8 cellular contexts compared by ENCODE assay signal in genomic region chr3:130276203-130276803, GRCh38.
DNase-seq lines count a peak whose midpoint lies in the region; ATAC-seq and TF ChIP-seq lines count a peak whose summit lies in the region.

No MANE protein-coding gene starts in this region.

- no peak overlapping the region for H3K27ac Mint-ChIP-seq in CD8-positive, alpha-beta T cell

- H3K9ac ChIP-seq in parathyroid adenoma, result no peak overlapping the region

- no peak overlapping the region for H3K4me3 ChIP-seq in CD8-positive, alpha-beta T cell (ENCODE audit: low read depth, low read length)
- H3K4me3 ChIP-seq in fibroblast of the aortic adventitia (ENCODE audit: low read depth, low read length) (peak overlapping the region; percentile 32), parathyroid adenoma (ENCODE audit: low read depth, low read length) (no peak overlapping the region)
- no peak overlapping the region for H3K4me3 ChIP-seq in effector memory CD4-positive, alpha-beta T cell (ENCODE audit: insufficient read depth, low read depth, low read length, poor library complexity, severe bottlenecking)

- no peaks in the 10 kb centered on the region for H3K79me2 ChIP-seq in parathyroid adenoma

- intact Hi-C loops in CD8-positive, alpha-beta T cell (cut with DNase I, micrococcal nuclease), result no loop called here

- CTCF ChIA-PET in CD8-positive, alpha-beta T cell (lab: Charles Lee), result interaction anchor here (0.9 to 1.6 kb wide), 3 partner anchors 23 to 618 kb away, joined by 3 to 4 read pairs (median 3); partner anchors contain the start of gene ATP2C1

- peaks cover 21% of the 10 kb centered on the region for H3K27me3 Mint-ChIP-seq in CD8-positive, alpha-beta T cell (ENCODE audit: low read depth)

- POLR2A ChIA-PET in CD8-positive, alpha-beta T cell (lab: Charles Lee), result no interaction called here

- H3K4me1 Mint-ChIP-seq in CD8-positive, alpha-beta T cell (ENCODE audit: low read depth), result no peaks in the 10 kb centered on the region

- no peaks in the 10 kb centered on the region for H3K4me1 ChIP-seq in CD8-positive, alpha-beta T cell (ENCODE audit: insufficient read depth, low read length)
- H3K4me1 ChIP-seq in parathyroid adenoma, result no peaks in the 10 kb centered on the region
- H3K4me1 ChIP-seq in effector memory CD4-positive, alpha-beta T cell (ENCODE audit: control insufficient read depth, insufficient read depth, low read length, poor library complexity, severe bottlenecking), result no peaks in the 10 kb centered on the region

- H3K36me3 ChIP-seq in CD8-positive, alpha-beta T cell (ENCODE audit: insufficient read depth, low read length), result no peaks in the 10 kb centered on the region
- no peaks in the 10 kb centered on the region for H3K36me3 ChIP-seq in parathyroid adenoma (ENCODE audit: control insufficient read depth, insufficient read depth, low read length)
- no peaks in the 10 kb centered on the region for H3K36me3 ChIP-seq in effector memory CD4-positive, alpha-beta T cell (ENCODE audit: control insufficient read depth, insufficient read depth, low read length)

- H3K9me3 Mint-ChIP-seq in CD8-positive, alpha-beta T cell, result no peaks in the 10 kb centered on the region

- peak; percentile 46 for TF ChIP-seq CTCF in CD8-positive, alpha-beta T cell (IDR thresholded peaks at IDR 0.05)
- peak; percentile 95 for TF ChIP-seq CTCF in fibroblast of the aortic adventitia (IDR thresholded peaks at IDR 0.05; ENCODE audit: insufficient read depth, low read length)
- TF ChIP-seq CTCF in parathyroid adenoma (IDR thresholded peaks at IDR 0.05), result peak; percentile 84

- no peak overlapping the region for H3K27ac ChIP-seq in CD8-positive, alpha-beta T cell (ENCODE audit: low read depth, low read length)
- H3K27ac ChIP-seq in parathyroid adenoma, result no peak overlapping the region
- no peak overlapping the region for H3K27ac ChIP-seq in effector memory CD4-positive, alpha-beta T cell (ENCODE audit: insufficient read depth, low read length, poor library complexity, severe bottlenecking)

- H3K4me2 ChIP-seq in parathyroid adenoma (ENCODE audit: low read length), result no peak overlapping the region

- no peak overlapping the region for H2AFZ ChIP-seq in parathyroid adenoma

- no peaks in the 10 kb centered on the region for H3K36me3 Mint-ChIP-seq in CD8-positive, alpha-beta T cell

- no peak for DNase-seq in CD8-positive, alpha-beta T cell
- DNase-seq in NCI-H1105 treated with DMSO at 0.1 percent for 48 hours (lab: John Stamatoyannopoulos, UW), result peak; percentile 75
- DNase-seq in SKM-1 (lab: John Stamatoyannopoulos, UW; ENCODE audit: unreplicated experiment), result peak; percentile 20
- DNase-seq in fibroblast of the aortic adventitia (ENCODE audit: low read depth), result peak; percentile 75
- DNase-seq in effector memory CD4-positive, alpha-beta T cell, result no peak

- no peak for ATAC-seq in CD8-positive, alpha-beta T cell
- ATAC-seq in GM19463 (IDR thresholded peaks at IDR 0.05; ENCODE audit: unreplicated experiment) (peak; percentile 45), HG02642 (IDR thresholded peaks at IDR 0.05; ENCODE audit: poor library complexity, unreplicated experiment) (no peak)

- no peaks in the 10 kb centered on the region for H3K9me3 ChIP-seq in CD8-positive, alpha-beta T cell (ENCODE audit: low read length)
- H3K9me3 ChIP-seq in parathyroid adenoma (ENCODE audit: control insufficient read depth, low read length), result no peaks in the 10 kb centered on the region
- no peaks in the 10 kb centered on the region for H3K9me3 ChIP-seq in effector memory CD4-positive, alpha-beta T cell (ENCODE audit: control insufficient read depth, low read length)

- no peak overlapping the region for H3K4me3 Mint-ChIP-seq in CD8-positive, alpha-beta T cell

- no peaks in the 10 kb centered on the region for H3K27me3 ChIP-seq in CD8-positive, alpha-beta T cell (ENCODE audit: insufficient read depth, low read length)
- H3K27me3 ChIP-seq in parathyroid adenoma (ENCODE audit: control insufficient read depth, insufficient read depth, low read length), result no peaks in the 10 kb centered on the region
- no peaks in the 10 kb centered on the region for H3K27me3 ChIP-seq in effector memory CD4-positive, alpha-beta T cell (replicated peaks; ENCODE audit: control insufficient read depth, insufficient read depth, low read length, poor library complexity, severe bottlenecking)

Comparison
In these comparisons a context has a peak if more than half of its experiments do, and no peak if none do; other contexts are left out.
1. DNase-seq: peak in NCI-H1105 treated with DMSO at 0.1 percent for 48 hours (single experiment), SKM-1 (single experiment) and fibroblast of the aortic adventitia (single experiment); none in CD8-positive, alpha-beta T cell (0 of 7) and effector memory CD4-positive, alpha-beta T cell (0 of 3).
2. Peak in every context shown above with its lines, with median percentiles within 50 percentile points of each other: CTCF ChIP-seq.